Comparison of ENCODE assay signal across 33 cellular contexts in the genomic region with DNA sequence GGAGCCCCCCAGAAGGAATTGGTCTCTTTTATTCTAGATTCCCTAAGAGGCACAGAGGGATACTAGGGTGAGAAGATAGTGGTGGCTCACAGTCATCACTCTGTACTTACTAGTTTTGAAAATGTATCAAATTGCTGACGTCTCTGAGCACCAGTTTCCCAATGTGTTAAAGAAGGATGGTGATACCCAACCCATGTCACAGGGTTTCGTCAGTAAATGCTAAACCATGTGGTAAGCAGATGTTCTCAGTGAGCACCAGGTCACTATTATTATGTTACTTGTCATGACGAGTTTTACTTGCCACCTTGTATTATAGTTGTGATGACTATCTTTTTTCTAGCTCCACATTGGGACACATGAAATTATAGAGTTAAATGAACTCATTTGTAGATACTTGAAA.
"Had no signal": no experiment of that assay in that cellular context is flagged by ENCODE, and none has a peak within 500 bp of the region (broad histone marks: within the 10 kb centered on the region; RNA-seq: fewer than 3 reads in every experiment).

No MANE protein-coding gene starts in this region.

- H3K4me1 ChIP-seq: esophagus squamous epithelium, parathyroid adenoma, suprapubic skin had no signal

- H3K27ac ChIP-seq: epithelial cell of prostate, esophagus squamous epithelium, heart left ventricle, neural progenitor cell, parathyroid adenoma, suprapubic skin, VCaP had no signal

- H3K36me3 ChIP-seq: colonic mucosa, esophagus squamous epithelium, heart left ventricle, lower lobe of right lung, neural progenitor cell, stomach, suprapubic skin, tibial nerve had no signal

- H3K4me2 ChIP-seq: neural progenitor cell had no signal

- H3K27me3 Mint-ChIP-seq: activated naive CD8-positive, alpha-beta T cell had no signal

- H3K4me3 Mint-ChIP-seq: activated naive CD8-positive, alpha-beta T cell; natural killer cell; neural progenitor cell; stimulated activated naive B cell treated with anti-CD40 and anti-IgM and Interleukin-4, amounts not matched to agents 10 μg/mL and 1 μg/mL and 100 μg/mL, for 72 hours had no signal

- H3K9ac ChIP-seq: neural progenitor cell, parathyroid adenoma had no signal

- H3K36me3 Mint-ChIP-seq: activated naive CD8-positive, alpha-beta T cell; natural killer cell had no signal

- H3K9me3 Mint-ChIP-seq: natural killer cell; stimulated activated naive B cell treated with anti-CD40 and anti-IgM and Interleukin-4, amounts not matched to agents 10 μg/mL and 1 μg/mL and 100 μg/mL, for 72 hours had no signal

- H3K4me3 ChIP-seq: body of pancreas, colonic mucosa, esophagus squamous epithelium, heart left ventricle, lower lobe of right lung, neural progenitor cell, stomach, suprapubic skin, tibial nerve had no signal

- H3K27me3 ChIP-seq: body of pancreas, colonic mucosa, esophagus squamous epithelium, heart left ventricle, neural progenitor cell, stomach, suprapubic skin, tibial nerve had no signal

- DNase-seq: activated CD4-positive, alpha-beta T cell treated with anti-CD3 and anti-CD28 coated beads for 4 hours; activated CD4-positive, alpha-beta T cell treated with anti-CD3 and anti-CD28 coated beads, Interleukin-2, amount 50 U/mL, for 4 hours; activated CD8-positive, alpha-beta memory T cell treated with anti-CD3 and anti-CD28 coated beads for 24 hours; activated effector memory CD4-positive, alpha-beta T cell treated with Interleukin-2 at 50 U/mL for 16 hours; activated naive CD4-positive, alpha-beta T cell treated with Interleukin-2 at 50 U/mL for 16 hours; aorta; body of pancreas; cerebellar nuclear complex; colonic mucosa; effector CD8-positive, alpha-beta T cell; esophagus squamous epithelium; heart left ventricle; kidney glomerular epithelial cell; lower lobe of right lung; mesendoderm; natural killer cell; occipital lobe; right cardiac atrium; stimulated activated CD4-positive, alpha-beta T cell treated with anti-CD3 and anti-CD28 coated beads, Interleukin-15, amount 100 ng/mL, for 24 hours; stimulated activated CD4-positive, alpha-beta T cell treated with anti-CD3 and anti-CD28 coated beads, Interleukin-2, amount 100 ng/mL, for 24 hours; stimulated activated naive B cell treated with anti-CD40 and anti-IgM and Interleukin-4, amounts not matched to agents 10 μg/mL and 1 μg/mL and 100 μg/mL, for 72 hours; stomach; T-helper 9 cell had no signal

- ATAC-seq: body of pancreas; heart left ventricle; left lobe of liver; lower lobe of right lung; natural killer cell; right cardiac atrium; stimulated activated naive B cell treated with anti-CD40 and anti-IgM and Interleukin-4, amounts not matched to agents 10 μg/mL and 1 μg/mL and 100 μg/mL, for 72 hours had no signal

- FAIRE-seq: endometrium, TTC549 had no signal

- H3K27ac Mint-ChIP-seq: activated naive CD8-positive, alpha-beta T cell; natural killer cell; neural progenitor cell; stimulated activated naive B cell treated with anti-CD40 and anti-IgM and Interleukin-4, amounts not matched to agents 10 μg/mL and 1 μg/mL and 100 μg/mL, for 72 hours had no signal

- H2AFZ ChIP-seq: neural progenitor cell, parathyroid adenoma had no signal

- H3K9me3 ChIP-seq: body of pancreas, colonic mucosa, esophagus squamous epithelium, heart left ventricle, lower lobe of right lung, stomach, suprapubic skin, tibial nerve had no signal
